8 cellular contexts compared by ENCODE assay signal in genomic region chr12:106957617-106958016, GRCh38.
DNase-seq lines count a peak whose midpoint lies in the region; ATAC-seq and TF ChIP-seq lines count a peak whose summit lies in the region.

No MANE protein-coding gene starts in this region.

- H3K9me2 ChIP-seq in SU-DHL-6 (replicated peaks; ENCODE audit: insufficient read depth, low read length), result no peaks in the 10 kb centered on the region

- no peak overlapping the region for H2AFZ ChIP-seq in SU-DHL-6 (ENCODE audit: low read depth, low read length, severe bottlenecking)

- peak overlapping the region; percentile 94 for H3K4me3 Mint-ChIP-seq in T-helper 2 cell treated with Interferon-gamma antibody and Interleukin-4, amounts not matched to agents 5 μg/mL and 100 μg/mL, for 36 hours
- H3K4me3 Mint-ChIP-seq in stimulated activated naive CD8-positive, alpha-beta T cell treated with anti-CD3 and anti-CD28 coated beads, Interleukin-15, amount 100 ng/mL, for 72 hours, result peak overlapping the region; percentile 98 to 100

- H3K27ac ChIP-seq in SU-DHL-6 (ENCODE audit: low read depth, low read length), result peak overlapping the region; percentile 35

- H3K27me3 Mint-ChIP-seq in T-helper 2 cell treated with Interferon-gamma antibody and Interleukin-4, amounts not matched to agents 5 μg/mL and 100 μg/mL, for 36 hours (ENCODE audit: low read depth), result peaks cover 3% of the 10 kb centered on the region
- no peaks in the 10 kb centered on the region for H3K27me3 Mint-ChIP-seq in stimulated activated naive CD8-positive, alpha-beta T cell treated with anti-CD3 and anti-CD28 coated beads, Interleukin-15, amount 100 ng/mL, for 72 hours

- H3K4me3 ChIP-seq in SU-DHL-6 (ENCODE audit: insufficient read depth, low read length, poor library complexity, severe bottlenecking) (peak overlapping the region; percentile 75), foreskin fibroblast (ENCODE audit: low read depth in 1 of 2, low read length in 2 of 2) (peak overlapping the region; percentile 88 to 90)

- H3K9ac ChIP-seq in SU-DHL-6 (ENCODE audit: low read length), result peak overlapping the region; percentile 80

- peaks cover 26% of the 10 kb centered on the region for H3K4me1 Mint-ChIP-seq in T-helper 2 cell treated with Interferon-gamma antibody and Interleukin-4, amounts not matched to agents 5 μg/mL and 100 μg/mL, for 36 hours (ENCODE audit: low read depth)
- H3K4me1 Mint-ChIP-seq in stimulated activated naive CD8-positive, alpha-beta T cell treated with anti-CD3 and anti-CD28 coated beads, Interleukin-15, amount 100 ng/mL, for 72 hours, result peaks cover 50% of the 10 kb centered on the region

- H3K9me3 Mint-ChIP-seq in T-helper 2 cell treated with Interferon-gamma antibody and Interleukin-4, amounts not matched to agents 5 μg/mL and 100 μg/mL, for 36 hours, result no peaks in the 10 kb centered on the region
- peaks cover 0 to under 1% of the 10 kb centered on the region in 2 donors for H3K9me3 Mint-ChIP-seq in stimulated activated naive CD8-positive, alpha-beta T cell treated with anti-CD3 and anti-CD28 coated beads, Interleukin-15, amount 100 ng/mL, for 72 hours

- no peaks in the 10 kb centered on the region for H3K36me3 ChIP-seq in SU-DHL-6 (ENCODE audit: low read length)

- H3K27me3 ChIP-seq in SU-DHL-6 (ENCODE audit: low read length), result no peaks in the 10 kb centered on the region

- no peak for ATAC-seq in stimulated activated naive CD8-positive, alpha-beta T cell treated with anti-CD3 and anti-CD28 coated beads, Interleukin-15, amount 100 ng/mL, for 72 hours
- no peak for ATAC-seq in HG03457 (IDR thresholded peaks at IDR 0.05; ENCODE audit: unreplicated experiment)

- H4K20me1 ChIP-seq in SU-DHL-6 (ENCODE audit: low read depth, low read length), result no peaks in the 10 kb centered on the region

- peak overlapping the region; percentile 91 for H3K27ac Mint-ChIP-seq in T-helper 2 cell treated with Interferon-gamma antibody and Interleukin-4, amounts not matched to agents 5 μg/mL and 100 μg/mL, for 36 hours
- peak overlapping the region in 1 of 2 donors; percentile 96 for H3K27ac Mint-ChIP-seq in stimulated activated naive CD8-positive, alpha-beta T cell treated with anti-CD3 and anti-CD28 coated beads, Interleukin-15, amount 100 ng/mL, for 72 hours

- no peak for TF ChIP-seq CTCF in SU-DHL-6 (IDR thresholded peaks at IDR 0.05; ENCODE audit: insufficient read depth, low read length, poor library complexity, severe bottlenecking)
- no peak for TF ChIP-seq CTCF in foreskin fibroblast (IDR thresholded peaks at IDR 0.05; ENCODE audit: low read depth, low read length)

- H3F3A ChIP-seq in SU-DHL-6 (ENCODE audit: insufficient read depth), result peaks cover 7% of the 10 kb centered on the region

- no peak for DNase-seq in T-helper 2 cell treated with Interferon-gamma antibody and Interleukin-4, amounts not matched to agents 5 μg/mL and 100 μg/mL, for 36 hours (ENCODE audit: low spot score)
- DNase-seq in T-helper 2 cell (no peak), foreskin fibroblast (no peak), NCI-H345 treated with DMSO at 0.1 percent for 48 hours (lab: John Stamatoyannopoulos, UW; ENCODE audit: unreplicated experiment) (no peak)
- no peak for DNase-seq in stimulated activated naive CD8-positive, alpha-beta T cell treated with anti-CD3 and anti-CD28 coated beads, Interleukin-15, amount 100 ng/mL, for 72 hours
- no peak for DNase-seq in effector CD4-positive, alpha-beta T cell

- H3K4me2 ChIP-seq in SU-DHL-6 (ENCODE audit: low read depth, low read length, poor library complexity, severe bottlenecking), result peak overlapping the region; percentile 77

- no peaks in the 10 kb centered on the region for H3K9me3 ChIP-seq in SU-DHL-6 (ENCODE audit: insufficient read depth, low read length)

- peaks cover 36% of the 10 kb centered on the region for H3K79me2 ChIP-seq in SU-DHL-6 (ENCODE audit: insufficient read depth, low read length)

- peaks cover 9% of the 10 kb centered on the region for H3K36me3 Mint-ChIP-seq in T-helper 2 cell treated with Interferon-gamma antibody and Interleukin-4, amounts not matched to agents 5 μg/mL and 100 μg/mL, for 36 hours (ENCODE audit: low read depth)
